In genomic region chr6:79536969-79537747, GRCh38 we compare ENCODE assay signal across 8 cellular contexts. TPM values are rescaled to one million over a fixed set of nuclear protein-coding genes. Genes with fewer than 3 reads are reported as not detected.
DNase-seq lines count a peak whose midpoint lies in the region; ATAC-seq and TF ChIP-seq lines count a peak whose summit lies in the region.

Gene LCA5, minus strand, starts transcription at chr6:79537430. Its CDS starts 18,536 bp downstream, at chr6:79518894.

- H3K27me3 ChIP-seq in colonic mucosa, result no peaks in the 10 kb centered on the region

- in situ Hi-C loops in GM18951 (cut with MboI; ENCODE audit: low sequenced_read_pairs, unreplicated experiment), result no loop called here

- TF ChIP-seq CTCF in AG09309 (IDR thresholded peaks at IDR 0.05; ENCODE audit: control insufficient read depth, insufficient read depth, low read depth, low read length, missing control alignments) (no peak), colonic mucosa (IDR thresholded peaks at IDR 0.05) (no peak)

- peak; percentile 58 for TF ChIP-seq POLR2A in GM18951 (IDR thresholded peaks at IDR 0.05; ENCODE audit: extremely low read depth, insufficient read depth, insufficient read length)

- DNase-seq in AG09309 (ENCODE audit: low read depth) (peak; percentile 89), NCI-H2227 treated with DMSO at 0.1 percent for 48 hours (lab: John Stamatoyannopoulos, UW) (peak; percentile 91), colonic mucosa (peak; percentile 94), kidney glomerular epithelial cell (lab: John Stamatoyannopoulos, UW) (peak; percentile 97)
- DNase-seq in activated CD4-positive, alpha-beta T cell treated with anti-CD3 and anti-CD28 coated beads for 24 hours (ENCODE audit: low read depth in 2 of 2), result peak; percentile 68 to 72
- DNase-seq in stimulated activated CD4-positive, alpha-beta T cell treated with anti-CD3 and anti-CD28 coated beads, Interleukin-15, amount 100 ng/mL, for 24 hours, result peak; percentile 88

- H3K27ac ChIP-seq in colonic mucosa, result peak within 1 kb of the TSS; percentile 69

- peak within 1 kb of the TSS; percentile 92 for H3K4me3 ChIP-seq in AG09309 (ENCODE audit: control insufficient read depth, low read depth, low read length)
- peak within 1 kb of the TSS; percentile 68 for H3K4me3 ChIP-seq in colonic mucosa

- H3K36me3 ChIP-seq in colonic mucosa, result no peaks in the 10 kb centered on the region

- peak within 1 kb of the TSS; percentile 73 to 82 for H3K9ac ChIP-seq in colonic mucosa (ENCODE audit: low read depth in 2 of 2, low read length in 2 of 2)

- no peaks in the 10 kb centered on the region for H3K4me1 ChIP-seq in colonic mucosa

- H3K9me3 ChIP-seq in colonic mucosa, result no peaks in the 10 kb centered on the region

- intact Hi-C loops in colonic mucosa (cut with DNase I), result no loop called here

- peak; percentile 100 for ATAC-seq in HG03139 (IDR thresholded peaks at IDR 0.05; ENCODE audit: unreplicated experiment)

RNA-seq across cellular contexts. Expression of gene LCA5, which starts in this region (rescaled TPM):
- total RNA-seq in colonic mucosa, result 1 to 10 TPM in 1 of 2 donors, under 1 TPM in 1; 0.74 to 1.1 TPM

Comparison
In these comparisons a context has a peak if more than half of its experiments do, and no peak if none do; other contexts are left out.
1. Peak in every context shown above with its lines: DNase-seq, ATAC-seq, H3K4me3 ChIP-seq and H3K27ac ChIP-seq.